Comparison of ENCODE assay signal across 28 cellular contexts in the genomic region with DNA sequence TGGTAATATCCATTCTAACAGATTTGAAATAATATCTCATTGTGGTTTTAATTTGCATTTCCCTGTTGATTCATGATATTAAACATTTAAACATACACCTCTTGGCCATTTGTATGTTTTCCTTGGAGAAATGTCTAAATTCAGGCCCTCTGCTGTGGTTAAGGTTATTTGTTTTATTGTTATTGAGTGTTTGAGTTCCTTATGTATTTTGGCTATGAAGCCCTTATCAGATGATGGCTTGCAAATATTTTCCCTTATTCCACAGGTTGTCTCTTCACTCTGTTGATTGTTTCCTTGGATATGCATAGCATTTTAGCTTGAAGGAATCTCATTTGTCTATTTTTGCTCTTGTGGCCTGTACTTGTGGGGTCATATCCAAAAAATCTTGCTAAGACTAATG.
"Had no signal": no experiment of that assay in that cellular context is flagged by ENCODE, and none has a peak within 500 bp of the region (broad histone marks: within the 10 kb centered on the region; RNA-seq: fewer than 3 reads in every experiment).

No MANE protein-coding gene starts in this region.

- H3K27ac ChIP-seq: ascending aorta, body of pancreas, breast epithelium, SJCRH30, SK-N-MC, WERI-Rb-1 had no signal

- H3K4me3 ChIP-seq: ascending aorta, body of pancreas, breast epithelium, SJCRH30, SK-N-MC had no signal

- H3K4me1 ChIP-seq: ascending aorta, body of pancreas, breast epithelium, SJCRH30 had no signal

- DNase-seq: activated CD4-positive, alpha-beta memory T cell treated with anti-CD3 and anti-CD28 coated beads, Interleukin-2, amount 10 ng/mL, durations not matched to agents 7 days and 5 days; activated CD4-positive, alpha-beta T cell treated with anti-CD3 and anti-CD28 coated beads for 1 hour; activated CD4-positive, alpha-beta T cell treated with anti-CD3 and anti-CD28 coated beads for 48 hours; activated CD4-positive, CD25-positive, alpha-beta regulatory T cell; activated CD8-positive, alpha-beta memory T cell treated with anti-CD3 and anti-CD28 coated beads for 24 hours; activated CD8-positive, alpha-beta memory T cell treated with anti-CD3 and anti-CD28 coated beads, Interleukin-2, amount 10 ng/mL, durations not matched to agents 7 days and 5 days; activated CD8-positive, alpha-beta memory T cell treated with anti-CD3 and anti-CD28 coated beads, Interleukin-2, amount 50 U/mL, for 48 hours; activated gamma-delta T cell; activated naive CD4-positive, alpha-beta T cell treated with Interleukin-2 at 50 U/mL for 16 hours; activated naive CD8-positive, alpha-beta T cell treated with anti-CD3 and anti-CD28 coated beads, Interleukin-2, amount 10 ng/mL, durations not matched to agents 7 days and 5 days; activated T-cell treated with anti-CD3 and anti-CD28 coated beads, Interleukin-2, amount 50 U/mL, for 72 hours; amygdala; body of pancreas; NCI-H1105; NCI-H1417 treated with DMSO at 0.1 percent for 48 hours; NCI-H187 treated with DMSO at 0.1 percent for 48 hours; NCI-H345; NCI-H524 treated with DMSO at 0.1 percent for 48 hours; NCI-H774; SHP77; SJCRH30; T1000; WERI-Rb-1 had no signal

- H3K27me3 ChIP-seq: ascending aorta, body of pancreas, breast epithelium, SJCRH30 had no signal

- H3K36me3 ChIP-seq: ascending aorta, breast epithelium, SJCRH30, WERI-Rb-1 had no signal

- ATAC-seq: activated CD8-positive, alpha-beta memory T cell treated with anti-CD3 and anti-CD28 coated beads, Interleukin-2, amount 10 ng/mL, durations not matched to agents 7 days and 5 days; activated T-cell treated with anti-CD3 and anti-CD28 coated beads, Interleukin-2, amount 50 U/mL, for 72 hours; activated T-helper 17 cell treated with anti-CD3 and anti-CD28 coated beads, Interleukin-2, amount 50 U/mL, for 72 hours; body of pancreas; Panc1 had no signal

- H3K9me3 ChIP-seq: ascending aorta, body of pancreas, breast epithelium, SJCRH30 had no signal
